Comparison of ENCODE assay signal across 8 cellular contexts in genomic region chr5:157743163-157744054, GRCh38. TPM values are rescaled to one million over a fixed set of nuclear protein-coding genes. Genes with fewer than 3 reads are reported as not detected.
DNase-seq lines count a peak whose midpoint lies in the region; ATAC-seq and FAIRE-seq lines count a peak whose summit lies in the region.

Gene LSM11 (plus strand): TSS chr5:157743712. CDS start chr5:157743751, 39 bp downstream.

- FAIRE-seq in HTR-8/SVneo (lab: Jason Lieb, UNC), result peak; percentile 96

- H3K9ac ChIP-seq in NT2/D1 (ENCODE audit: insufficient read length, low read depth), result peak within 1 kb of the TSS; percentile 77

- ATAC-seq in GM21390 (IDR thresholded peaks at IDR 0.05; ENCODE audit: unreplicated experiment), result peak; percentile 90

- H3K36me3 ChIP-seq in NT2/D1 (ENCODE audit: insufficient read depth, insufficient read length, low read length), result peaks cover 15% of the 10 kb centered on the region

- H3K9me3 ChIP-seq in NT2/D1 (ENCODE audit: insufficient read depth, low read length), result no peaks in the 10 kb centered on the region

- peak within 1 kb of the TSS; percentile 71 for H3K4me3 ChIP-seq in NT2/D1 (ENCODE audit: insufficient read length, low read depth)

- DNase-seq in DMS 273 treated with DMSO at 0.1 percent for 48 hours (lab: John Stamatoyannopoulos, UW) (peak; percentile 45), HTR-8/SVneo (ENCODE audit: insufficient read length, low spot score) (peak; percentile 89), NT2/D1 (ENCODE audit: low read depth, low spot score) (peak; percentile 63), epidermal melanocyte (ENCODE audit: insufficient read length, low spot score) (peak; percentile 96), mucosa of gallbladder (ENCODE audit: low spot score) (peak; percentile 90)
- DNase-seq in activated CD8-positive, alpha-beta memory T cell treated with anti-CD3 and anti-CD28 coated beads, Interleukin-2, amount 50 U/mL, for 48 hours, result peak; percentile 99
- DNase-seq in stimulated activated CD8-positive, alpha-beta memory T cell treated with anti-CD3 and anti-CD28 coated beads, Interleukin-4, amount 100 ng/mL, for 24 hours (ENCODE audit: low read depth), result peak; percentile 85

- H3K27me3 ChIP-seq in NT2/D1 (ENCODE audit: insufficient read depth, insufficient read length), result peaks cover 14% of the 10 kb centered on the region

- H3K4me1 ChIP-seq in NT2/D1 (ENCODE audit: insufficient read depth, insufficient read length), result no peaks in the 10 kb centered on the region

RNA-seq across cellular contexts. Expression of gene LSM11, which starts in this region (rescaled TPM):
- 7.5 TPM for total RNA-seq in mucosa of gallbladder

Comparison
In these comparisons a context has a peak if more than half of its experiments do, and no peak if none do; other contexts are left out.
1. Peak in every context shown above with its lines: DNase-seq, ATAC-seq and H3K4me3 ChIP-seq.
2. DNase-seq: peak in every context shown above with its lines; median percentile 99 in activated CD8-positive, alpha-beta memory T cell treated with anti-CD3 and anti-CD28 coated beads, Interleukin-2, amount 50 U/mL, for 48 hours; 96 in epidermal melanocyte; 90 in mucosa of gallbladder; 89 in HTR-8/SVneo; 85 in stimulated activated CD8-positive, alpha-beta memory T cell treated with anti-CD3 and anti-CD28 coated beads, Interleukin-4, amount 100 ng/mL, for 24 hours; 63 in NT2/D1; 45 in DMS 273 treated with DMSO at 0.1 percent for 48 hours.